Comparison of ENCODE assay signal across 8 cellular contexts in the genomic region with DNA sequence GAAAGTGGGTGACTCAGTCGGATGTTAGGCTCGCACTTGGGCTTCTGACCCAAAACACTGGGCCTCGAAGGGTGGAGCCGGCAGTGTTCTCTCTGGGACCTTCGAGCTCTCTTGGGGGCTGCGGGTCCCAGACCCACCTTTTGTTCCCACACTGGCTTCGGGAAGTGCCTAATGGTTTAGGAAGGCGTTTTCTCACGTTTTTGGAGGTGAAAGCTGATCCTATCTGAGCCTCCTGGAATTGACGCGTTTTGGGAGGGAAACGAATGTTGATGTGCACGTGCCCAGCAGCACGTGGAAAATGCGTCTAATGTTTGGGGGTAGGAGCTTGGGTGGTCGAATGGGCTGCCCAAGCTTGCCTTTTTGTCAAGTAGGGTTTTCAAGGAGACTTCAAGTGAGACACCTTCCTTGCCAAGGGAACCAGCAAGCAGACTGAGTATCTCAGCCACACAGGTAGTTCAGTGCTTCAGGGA. TPM values are rescaled to one million over a fixed set of nuclear protein-coding genes. Genes with fewer than 3 reads are reported as not detected.
DNase-seq lines count a peak whose midpoint lies in the region; ATAC-seq lines count a peak whose summit lies in the region.

No MANE protein-coding gene starts in this region.

- peak overlapping the region; percentile 92 for H3K4me3 ChIP-seq in duodenal mucosa (ENCODE audit: low read depth in 1 of 2, low read length in 2 of 2)

- H3K9me3 Mint-ChIP-seq in naive B cell, result no peaks in the 10 kb centered on the region

- no peaks in the 10 kb centered on the region for H3K27me3 ChIP-seq in duodenal mucosa (ENCODE audit: control insufficient read depth in 1 of 2, insufficient read depth in 2 of 2, low read length in 2 of 2)

- no peaks in the 10 kb centered on the region for H3K9me3 ChIP-seq in duodenal mucosa (ENCODE audit: control insufficient read depth in 1 of 2, low read length in 2 of 2)

- ATAC-seq in naive B cell (ENCODE audit: low read depth in 2 of 2), result no peak
- ATAC-seq in HG03045 (IDR thresholded peaks at IDR 0.05; ENCODE audit: unreplicated experiment), result no peak
- no peak for ATAC-seq in GM21576 (IDR thresholded peaks at IDR 0.05; ENCODE audit: unreplicated experiment)

- H3K4me1 ChIP-seq in duodenal mucosa (ENCODE audit: control insufficient read depth in 1 of 2, insufficient read depth in 2 of 2, low read length in 2 of 2), result peaks cover 14 to 23% of the 10 kb centered on the region in 2 donors

- peaks cover 37 to 50% (median 39%) of the 10 kb centered on the region in 3 donors for H3K4me1 Mint-ChIP-seq in naive B cell

- H3K36me3 ChIP-seq in duodenal mucosa (ENCODE audit: control insufficient read depth in 1 of 2, insufficient read depth in 2 of 2, low read length in 2 of 2), result peaks cover 28 to 44% of the 10 kb centered on the region in 2 donors

- H3K4me3 Mint-ChIP-seq in naive B cell, result peak overlapping the region; percentile 82 to 99 (median 90)

- H3K27ac Mint-ChIP-seq in naive B cell, result peak overlapping the region in 5 of 6 donors; percentile 47 to 92 (median 80)

- H3K36me3 Mint-ChIP-seq in naive B cell, result peaks cover 0 to 7% of the 10 kb centered on the region in 2 donors

- DNase-seq in GM04503 (ENCODE audit: low read depth) (peak; percentile 48), M059J (ENCODE audit: low read depth) (peak; percentile 89), naive B cell (no peak), medulla oblongata (ENCODE audit: extremely low spot score) (no peak), COR-L47 (lab: John Stamatoyannopoulos, UW) (no peak)

- peak overlapping the region; percentile 84 to 88 for H3K9ac ChIP-seq in duodenal mucosa (ENCODE audit: low read depth in 1 of 2, low read length in 2 of 2)

- H3K27me3 Mint-ChIP-seq in naive B cell, result no peaks in the 10 kb centered on the region

- H3K27ac ChIP-seq in duodenal mucosa (ENCODE audit: low read depth, low read length), result peak overlapping the region; percentile 35

RNA-seq across cellular contexts. Expression of gene HGS, which starts 0.7 kb away (rescaled TPM):
- 52.4 and 101 TPM in 2 replicates for total RNA-seq in M059J (2014; rRNA removed; shearing (Covaris generic))
- 10 to 100 TPM; 11.3 to 47.6 (median 21.7) TPM for polyA plus RNA-seq in naive B cell (ENCODE audit: low read depth in 6 of 6)

RNA-seq across cellular contexts. Expression of gene ARL16, which starts 0.9 kb away (rescaled TPM):
- 36.0 and 39.9 TPM in 2 replicates for total RNA-seq in M059J (2014; rRNA removed; shearing (Covaris generic))
- 100 to 1,000 TPM in 1 of 6 donors, 10 to 100 TPM in 5; 32.8 to 101 (median 37.6) TPM for polyA plus RNA-seq in naive B cell (ENCODE audit: low read depth in 6 of 6)

RNA-seq across cellular contexts. Expression of gene CCDC137, which starts 17.9 kb away (rescaled TPM):
- 14.6 and 32.1 TPM in 2 replicates for total RNA-seq in M059J (2014; rRNA removed; shearing (Covaris generic))
- polyA plus RNA-seq in naive B cell (ENCODE audit: low read depth in 6 of 6), result 10 to 100 TPM in 4 of 6 donors, 1 to 10 TPM in 2; 3.2 to 29.4 (median 12.3) TPM

RNA-seq across cellular contexts. Expression of gene OXLD1, which starts 18.1 kb away (rescaled TPM):
- total RNA-seq in M059J (2014; rRNA removed; shearing (Covaris generic)), result 39.3 and 48.3 TPM in 2 replicates
- 10 to 100 TPM; 63.9 to 77.5 (median 69.6) TPM for polyA plus RNA-seq in naive B cell (ENCODE audit: low read depth in 6 of 6)

RNA-seq across cellular contexts. Expression of gene MRPL12, which starts 18.7 kb away (rescaled TPM):
- total RNA-seq in M059J (2014; rRNA removed; shearing (Covaris generic)), result 11.7 and 14.1 TPM in 2 replicates
- polyA plus RNA-seq in naive B cell (ENCODE audit: low read depth in 6 of 6), result 10 to 100 TPM; 33.7 to 51.6 (median 42.3) TPM

Comparison
In these comparisons a context has a peak if more than half of its experiments do, and no peak if none do; other contexts are left out.
1. DNase-seq: peak in GM04503 (single experiment) and M059J (single experiment); none in naive B cell (single experiment), medulla oblongata (single experiment) and COR-L47 (single experiment).